Comparison of ENCODE assay signal across 8 cellular contexts in genomic region chr20:47356220-47356525, GRCh38. TPM values are rescaled to one million over a fixed set of nuclear protein-coding genes. Genes with fewer than 3 reads are reported as not detected.
DNase-seq lines count a peak whose midpoint lies in the region; ATAC-seq and TF ChIP-seq lines count a peak whose summit lies in the region.

No MANE protein-coding gene starts in this region.

- no peaks in the 10 kb centered on the region for H3K36me3 ChIP-seq in adipocyte (ENCODE audit: control insufficient read depth, insufficient read depth, low read length, severe bottlenecking)
- H3K36me3 ChIP-seq in right lobe of liver, result no peaks in the 10 kb centered on the region
- peaks cover 5% of the 10 kb centered on the region for H3K36me3 ChIP-seq in thymus (ENCODE audit: control insufficient read depth, insufficient read depth)

- DNase-seq in activated T-cell treated with anti-CD3 and anti-CD28 coated beads, Interleukin-2, amount 50 U/mL, for 4 hours, result no peak
- no peak for DNase-seq in activated T-cell treated with anti-CD3 and anti-CD28 coated beads for 4 hours
- no peak for DNase-seq in adipocyte (ENCODE audit: low read depth)
- no peak for DNase-seq in right lobe of liver
- no peak for DNase-seq in CD1c-positive myeloid dendritic cell (ENCODE audit: extremely low spot score)
- DNase-seq in GM19238 (ENCODE audit: insufficient read length, low spot score), result no peak

- no peak for TF ChIP-seq POLR2A in right lobe of liver (IDR thresholded peaks at IDR 0.05)

- peaks cover 52% of the 10 kb centered on the region for H3K4me1 Mint-ChIP-seq in activated T-cell treated with anti-CD3 and anti-CD28 coated beads, Interleukin-2, amount 50 U/mL, for 4 hours (ENCODE audit: low read depth)

- H3K4me3 ChIP-seq in adipocyte (ENCODE audit: low read length) (peak overlapping the region; percentile 73), right lobe of liver (peak overlapping the region in 1 of 3 donors; percentile 6), thymus (ENCODE audit: low read length) (peak overlapping the region; percentile 57)

- peak overlapping the region; percentile 90 for H3K9ac ChIP-seq in adipocyte (ENCODE audit: low read length)

- H3K36me3 Mint-ChIP-seq in activated T-cell treated with anti-CD3 and anti-CD28 coated beads, Interleukin-2, amount 50 U/mL, for 4 hours (ENCODE audit: insufficient read depth), result peaks cover 3% of the 10 kb centered on the region

- H3K27me3 ChIP-seq in adipocyte (replicated peaks; ENCODE audit: control insufficient read depth, insufficient read depth, low read length), result no peaks in the 10 kb centered on the region
- H3K27me3 ChIP-seq in right lobe of liver, result no peaks in the 10 kb centered on the region
- peaks cover under 1% of the 10 kb centered on the region for H3K27me3 ChIP-seq in thymus (ENCODE audit: control insufficient read depth, insufficient read depth)

- no peak for ATAC-seq in activated T-cell treated with anti-CD3 and anti-CD28 coated beads, Interleukin-2, amount 50 U/mL, for 4 hours
- ATAC-seq in right lobe of liver (no peak), HG02870 (IDR thresholded peaks at IDR 0.05; ENCODE audit: unreplicated experiment) (no peak)

- H3K27ac ChIP-seq in right lobe of liver, result peak overlapping the region; percentile 93 to 98 (median 98)
- peak overlapping the region; percentile 87 for H3K27ac ChIP-seq in thymus (ENCODE audit: low read depth)

- TF ChIP-seq CTCF in right lobe of liver (IDR thresholded peaks at IDR 0.05), result no peak

- no peaks in the 10 kb centered on the region for H3K9me3 Mint-ChIP-seq in activated T-cell treated with anti-CD3 and anti-CD28 coated beads, Interleukin-2, amount 50 U/mL, for 4 hours

- intact Hi-C loops in right lobe of liver (cut with DNase I), result no loop called here

- H3K4me1 ChIP-seq in adipocyte (ENCODE audit: control insufficient read depth, insufficient read depth, low read length), result peaks cover 99% of the 10 kb centered on the region
- peaks cover 0 to 97% (median 69%) of the 10 kb centered on the region in 4 donors for H3K4me1 ChIP-seq in right lobe of liver
- peaks cover 31% of the 10 kb centered on the region for H3K4me1 ChIP-seq in thymus (ENCODE audit: control insufficient read depth, insufficient read depth, low read length)

- peak overlapping the region; percentile 87 for H3K4me3 Mint-ChIP-seq in activated T-cell treated with anti-CD3 and anti-CD28 coated beads, Interleukin-2, amount 50 U/mL, for 4 hours

- H3K9me3 ChIP-seq in adipocyte (ENCODE audit: control insufficient read depth, low read length) (no peaks in the 10 kb centered on the region), right lobe of liver (no peaks in the 10 kb centered on the region), thymus (ENCODE audit: control insufficient read depth) (no peaks in the 10 kb centered on the region)

- no peaks in the 10 kb centered on the region for H3K27me3 Mint-ChIP-seq in activated T-cell treated with anti-CD3 and anti-CD28 coated beads, Interleukin-2, amount 50 U/mL, for 4 hours (ENCODE audit: low read depth)

RNA-seq across cellular contexts. Expression of gene ZMYND8, which starts 0.3 kb away (rescaled TPM):
- total RNA-seq in activated T-cell treated with anti-CD3 and anti-CD28 coated beads, Interleukin-2, amount 50 U/mL, for 4 hours, result 10 to 100 TPM; 15.6 to 18.7 (median 17.5) TPM
- 10 to 100 TPM in 5 of 6 experiments, 1 to 10 TPM in 1; 7.8 to 25.7 (median 13.8) TPM for total RNA-seq in right lobe of liver
- polyA plus RNA-seq in thymus, result 28.5 TPM
